Comparison of ENCODE assay signal across 8 cellular contexts in the genomic region with DNA sequence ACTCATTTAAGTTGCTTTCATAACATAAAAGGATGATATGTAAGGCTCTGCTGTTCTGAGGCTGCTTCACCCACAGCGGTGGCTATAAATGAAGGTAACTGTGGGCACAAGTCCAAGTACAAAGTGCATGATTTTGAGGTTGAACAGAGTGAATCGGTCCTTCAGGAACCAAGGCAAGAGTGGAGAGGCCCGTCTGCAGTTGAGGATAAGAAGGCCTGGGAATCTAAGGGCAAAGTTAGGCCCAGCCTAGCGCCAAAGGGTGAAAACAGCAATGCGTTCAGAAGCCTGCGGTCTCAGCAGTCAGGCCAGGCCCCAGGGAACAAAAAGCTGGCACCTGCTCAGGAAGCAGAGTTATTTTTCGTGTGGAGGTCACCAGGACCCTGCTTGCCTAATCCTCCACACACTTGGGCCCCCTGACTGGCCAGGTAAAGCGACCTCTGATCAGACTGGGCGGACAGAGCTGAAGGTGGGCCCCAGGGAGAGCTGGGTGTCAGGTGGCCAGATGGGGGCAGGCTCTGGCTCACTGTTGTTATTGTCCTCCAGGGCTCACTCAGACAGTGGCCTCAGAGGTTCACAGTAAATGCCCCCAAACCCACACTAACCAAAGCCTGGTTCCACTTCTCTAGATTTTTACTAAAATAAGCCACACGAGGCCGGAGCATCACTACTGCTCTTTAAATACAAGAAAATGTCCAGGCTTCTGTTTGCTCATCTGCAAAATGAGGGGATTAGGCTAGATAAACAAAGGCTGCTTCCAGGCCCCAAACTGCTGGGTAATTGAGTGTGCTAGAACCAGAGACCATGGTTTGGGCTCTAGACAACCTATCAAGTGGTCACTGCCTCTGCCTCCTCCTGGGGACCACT. TPM values are rescaled to one million over a fixed set of nuclear protein-coding genes. Genes with fewer than 3 reads are reported as not detected.
A peak's percentile ranks its signal among the peaks of the same experiment; 100 is the strongest.
DNase-seq lines count a peak whose midpoint lies in the region; ATAC-seq and TF ChIP-seq lines count a peak whose summit lies in the region.

No MANE protein-coding gene starts in this region.

- 48 to 63% (median 54%) methylated on average over 8 to 11 of the region's 11 CpGs for WGBS in spleen, 5 donors

- DNase-seq in Right ventricle myocardium inferior (ENCODE audit: missing footprints) (no peak), cardiac septum (ENCODE audit: low spot score) (no peak), RPMI7951 (ENCODE audit: low read depth) (peak; percentile 65), cardiac muscle cell (ENCODE audit: low read depth in 1 of 2, low spot score in 1 of 2) (peak in 1 of 2 donors; percentile 72), spleen (peak; percentile 76), retina (no peak)
- DNase-seq in effector CD8-positive, alpha-beta T cell (lab: John Stamatoyannopoulos, UW): no peak

- H3K36me3 ChIP-seq in cardiac muscle cell (no peaks in the 10 kb centered on the region), spleen (peaks cover 3 to 25% (median 22%) of the 10 kb centered on the region in 6 donors)

- TF ChIP-seq CTCF in cardiac muscle cell (IDR thresholded peaks at IDR 0.05; ENCODE audit: low read depth, low read length) (peak; percentile 13), spleen (IDR thresholded peaks at IDR 0.05 in 8 of 11, conservative IDR thresholded peaks at IDR 0.05 in 3 of 11) (peak in 1 of 11 experiments; percentile 9)

- H3K4me1 ChIP-seq in cardiac muscle cell (ENCODE audit: low read depth) (peaks cover 37% of the 10 kb centered on the region), spleen (peaks cover 12 to 38% (median 27%) of the 10 kb centered on the region in 6 donors)

- H3K27me3 ChIP-seq in cardiac muscle cell (no peaks in the 10 kb centered on the region), spleen (replicated peaks in 1 of 7) (no peaks in the 10 kb centered on the region)

- no peak for TF ChIP-seq POLR2A in spleen (IDR thresholded peaks at IDR 0.05)

- no peak overlapping the region for H3K4me3 ChIP-seq in cardiac muscle cell
- no peak overlapping the region for H3K4me3 ChIP-seq in spleen

- peak; percentile 62 for ATAC-seq in Right ventricle myocardium inferior
- no peak for ATAC-seq in HG03460 (IDR thresholded peaks at IDR 0.05; ENCODE audit: unreplicated experiment)

- H3K9me3 ChIP-seq in cardiac muscle cell (ENCODE audit: low read depth) (no peaks in the 10 kb centered on the region), spleen (no peaks in the 10 kb centered on the region)

- peak overlapping the region; percentile 76 for H3K27ac ChIP-seq in cardiac muscle cell
- H3K27ac ChIP-seq in spleen: peak overlapping the region; percentile 10 to 75 (median 48)

- intact Hi-C loops in Right ventricle myocardium inferior (cut with DNase I) (no loop called here), cardiac septum (cut with DNase I) (no loop called here), spleen (cut with DNase I; ENCODE audit: low total_unique reads) (no loop called here)

RNA-seq across cellular contexts. Expression of gene TEX2, which starts 46.4 kb away (rescaled TPM):
- total RNA-seq in Right ventricle myocardium inferior (56.1 TPM), cardiac septum (48.8 TPM), cardiac muscle cell (17.5 and 23.5 TPM in 2 replicates), spleen (10 to 100 TPM; 22.3 to 44.5 (median 33.4) TPM)
- 13.4 and 16.7 TPM in 2 replicates for total RNA-seq in RPMI7951 (2014; rRNA removed; shearing (Covaris generic))
- polyA plus RNA-seq in cardiac muscle cell (17.9 and 18.7 TPM in 2 replicates), spleen (1 to 10 TPM; 3.0 to 6.7 (median 3.9) TPM)

Comparison
In these comparisons a context has a peak if more than half of its experiments do, and no peak if none do; other contexts are left out.
1. DNase-seq: peak in RPMI7951 (single experiment) and spleen (single experiment); none in Right ventricle myocardium inferior (single experiment), cardiac septum (single experiment), retina (single experiment) and effector CD8-positive, alpha-beta T cell (single experiment).